ENCODE assay signal across 9 cellular contexts in genomic region chr12:123278150-123278627, GRCh38. TPM values are rescaled to one million over a fixed set of nuclear protein-coding genes. Genes with fewer than 3 reads are reported as not detected.
DNase-seq lines count a peak whose midpoint lies in the region; ATAC-seq and TF ChIP-seq lines count a peak whose summit lies in the region.
"Had no signal": no experiment of that assay in that cellular context is flagged by ENCODE, and none has a peak within 500 bp of the region (broad histone marks: within the 10 kb centered on the region; RNA-seq: fewer than 3 reads in every experiment).

No MANE protein-coding gene starts in this region.

- no TSS peak for BruUV-seq in mammary epithelial cell (replicated peaks; lab: Mats Ljungman, UMichigan)

- no peaks in the 10 kb centered on the region for H3K9me3 Mint-ChIP-seq in IgD-negative memory B cell

- no peaks in the 10 kb centered on the region for H3K36me3 ChIP-seq in mammary epithelial cell (ENCODE audit: insufficient read depth, low read length)

- TF ChIP-seq CTCF in GM13976 (IDR thresholded peaks at IDR 0.05; ENCODE audit: borderline replicate concordance, control extremely low read depth, extremely low read depth, insufficient read depth, missing control alignments) (no peak), mammary epithelial cell (conservative IDR thresholded peaks at IDR 0.05 in 1 of 2, IDR thresholded peaks at IDR 0.05 in 1 of 2; ENCODE audit: extremely low read depth in 1 of 2, insufficient read depth in 1 of 2, low read depth in 1 of 2, low read length in 2 of 2) (no peak)

- H3K4me3 Mint-ChIP-seq in IgD-negative memory B cell, result peak overlapping the region in 2 of 4 donors; percentile 22 to 65

- no peak overlapping the region for H2AFZ ChIP-seq in mammary epithelial cell (ENCODE audit: low read depth, low read length)

- CTCF ChIA-PET in mammary epithelial cell (lab: Charles Lee; ENCODE audit: low non-redundant PET), result no interaction called here

- H3K27ac Mint-ChIP-seq in IgD-negative memory B cell, result peak overlapping the region; percentile 57 to 86 (median 77)

- H3K27me3 ChIP-seq in mammary epithelial cell (ENCODE audit: insufficient read depth, low read length), result no peaks in the 10 kb centered on the region

- H3K9me3 ChIP-seq in mammary epithelial cell (replicated peaks; ENCODE audit: insufficient read depth, low read length), result no peaks in the 10 kb centered on the region

- ATAC-seq in GM21390 (IDR thresholded peaks at IDR 0.05; ENCODE audit: unreplicated experiment), result peak; percentile 75

- intact Hi-C loops in mammary epithelial cell (cut with micrococcal nuclease), result no loop called here

- H3K27me3 Mint-ChIP-seq in IgD-negative memory B cell, result no peaks in the 10 kb centered on the region

- WGBS in mammary epithelial cell (ENCODE audit: low coverage, missing lambda C conversion rate), result 100% methylated on average over 2 of the region's 2 CpGs

- H3K79me2 ChIP-seq in mammary epithelial cell (ENCODE audit: insufficient read depth, low read length), result no peaks in the 10 kb centered on the region

- H3K27ac ChIP-seq in mammary epithelial cell (ENCODE audit: insufficient read depth, low read depth, low read length), result no peak overlapping the region

- no peak overlapping the region for H3K9ac ChIP-seq in mammary epithelial cell (ENCODE audit: insufficient read depth, low read length)

- dilution Hi-C loops in mammary epithelial cell (cut with HindIII; ENCODE audit: low sequenced_read_pairs), result no loop called here

- H3K4me3 ChIP-seq in mammary epithelial cell (replicated peaks in 1 of 3; ENCODE audit: insufficient read depth in 1 of 3, low read depth in 2 of 3, low read length in 3 of 3), result no peak overlapping the region

- H3K4me1 ChIP-seq in mammary epithelial cell (ENCODE audit: insufficient read depth, low read length), result no peaks in the 10 kb centered on the region

- in situ Hi-C loops in GM13976 (cut with MboI; ENCODE audit: low sequenced_read_pairs, unreplicated experiment) (no loop called here), mammary epithelial cell (cut with MboI; ENCODE audit: low sequenced_read_pairs in 2 of 2) (no loop called here)

- H3K4me2 ChIP-seq in mammary epithelial cell (ENCODE audit: insufficient read depth, low read depth, low read length), result no peak overlapping the region

- H3K4me1 Mint-ChIP-seq in IgD-negative memory B cell, result peaks cover 5 to 6% (median 5%) of the 10 kb centered on the region in 3 donors

- DNase-seq in GM13976 (ENCODE audit: low spot score) (peak; percentile 78), germinal center (ENCODE audit: low spot score) (peak; percentile 46), mammary epithelial cell (no peak)
- DNase-seq in effector CD4-positive, alpha-beta T cell, result no peak
- DNase-seq in activated CD8-positive, alpha-beta memory T cell treated with anti-CD3 and anti-CD28 coated beads, Interleukin-2, amount 50 U/mL, for 4 hours, result no peak
- no peak for DNase-seq in stimulated activated CD4-positive, alpha-beta T cell treated with anti-CD3 and anti-CD28 coated beads, Interleukin-15, amount 100 ng/mL, for 24 hours
- DNase-seq: NCI-H510A treated with DMSO at 0.1 percent for 48 hours had no signal

- no peaks in the 10 kb centered on the region for H3K36me3 Mint-ChIP-seq in IgD-negative memory B cell

- no peaks in the 10 kb centered on the region for H4K20me1 ChIP-seq in mammary epithelial cell (ENCODE audit: insufficient read depth, low read length)

RNA-seq across cellular contexts. Expression of gene CDK2AP1, which starts 6.5 kb away (rescaled TPM):
- 1.9 TPM for polyA plus RNA-seq in IgD-negative memory B cell
- total RNA-seq in mammary epithelial cell, result 100 to 1,000 TPM; 147 to 222 TPM
- 226 TPM for polyA plus RNA-seq in mammary epithelial cell
- 73.5 TPM for polyA minus RNA-seq in mammary epithelial cell

RNA-seq across cellular contexts. Expression of gene MTRFR, which starts 45.0 kb away (rescaled TPM):
- polyA plus RNA-seq in IgD-negative memory B cell (54.9 TPM), mammary epithelial cell (16.0 TPM)
- 10 to 100 TPM; 11.5 to 20.5 TPM for total RNA-seq in mammary epithelial cell
- 7.3 TPM for polyA minus RNA-seq in mammary epithelial cell

RNA-seq across cellular contexts. Expression of gene MPHOSPH9, which starts 45.2 kb away (rescaled TPM):
- polyA plus RNA-seq in IgD-negative memory B cell (20.0 TPM), mammary epithelial cell (6.5 TPM)
- 10 to 100 TPM; 23.2 to 30.2 TPM for total RNA-seq in mammary epithelial cell
- 35.0 TPM for polyA minus RNA-seq in mammary epithelial cell

Comparison
In these comparisons a context has a peak if more than half of its experiments do, and no peak if none do; other contexts are left out.
1. DNase-seq: peak in GM13976 (single experiment) and germinal center (single experiment); none in effector CD4-positive, alpha-beta T cell (single experiment), activated CD8-positive, alpha-beta memory T cell treated with anti-CD3 and anti-CD28 coated beads, Interleukin-2, amount 50 U/mL, for 4 hours (single experiment), stimulated activated CD4-positive, alpha-beta T cell treated with anti-CD3 and anti-CD28 coated beads, Interleukin-15, amount 100 ng/mL, for 24 hours (single experiment) and mammary epithelial cell (single experiment).
2. RNA of gene CDK2AP1, which starts 6.5 kb away (polyA plus RNA-seq): 226 TPM in mammary epithelial cell (single experiment); 1.9 TPM in IgD-negative memory B cell (single experiment); every median in the first group is over 10 times any median in the second.